In genomic region chr22:37906364-37907008, GRCh38 we compare ENCODE assay signal across 6 cellular contexts. TPM values are rescaled to one million over a fixed set of nuclear protein-coding genes. Genes with fewer than 3 reads are reported as not detected.
A peak's percentile ranks its signal among the peaks of the same experiment; 100 is the strongest.
DNase-seq lines count a peak whose midpoint lies in the region; ATAC-seq and TF ChIP-seq lines count a peak whose summit lies in the region.

No MANE protein-coding gene starts in this region.

- POLR2A ChIA-PET in OCI-LY7 (lab: Charles Lee), result interaction anchor here (1.4 to 1.5 kb wide), 2 partner anchors 10 kb away, joined by 4 to 8 read pairs; no protein-coding TSS in a partner anchor

- H4K20me1 ChIP-seq in OCI-LY7 (ENCODE audit: insufficient read depth, low read length), result no peaks in the 10 kb centered on the region

- H3K36me3 ChIP-seq in OCI-LY7 (ENCODE audit: insufficient read depth, low read length) (no peaks in the 10 kb centered on the region), psoas muscle (ENCODE audit: insufficient read depth in 1 of 2, low read depth in 1 of 2) (no peaks in the 10 kb centered on the region)

- H3K4me3 ChIP-seq in OCI-LY7 (ENCODE audit: low read depth, low read length, poor library complexity, severe bottlenecking), result peak overlapping the region; percentile 82
- peak overlapping the region; percentile 98 for H3K4me3 ChIP-seq in coronary artery
- H3K4me3 ChIP-seq in psoas muscle, result peak overlapping the region; percentile 71

- H3K27me3 ChIP-seq in psoas muscle (ENCODE audit: insufficient read depth in 3 of 3, low read length in 2 of 3), result no peaks in the 10 kb centered on the region

- DNase-seq in OCI-LY7 (ENCODE audit: low spot score) (peak; percentile 35), coronary artery (ENCODE audit: low spot score) (no peak), psoas muscle (peak; percentile 30 to 59), kidney glomerular epithelial cell (lab: John Stamatoyannopoulos, UW) (no peak), NCI-H1417 (lab: John Stamatoyannopoulos, UW) (no peak)

- TF ChIP-seq CTCF in OCI-LY7 (conservative IDR thresholded peaks at IDR 0.05; ENCODE audit: low read length) (no peak), coronary artery (IDR thresholded peaks at IDR 0.05) (no peak), psoas muscle (IDR thresholded peaks at IDR 0.05) (no peak)

- intact Hi-C loops in OCI-LY7 (cut with micrococcal nuclease; ENCODE audit: unreplicated experiment), result loop anchor here (1.0 to 2.0 kb wide), 2 partner anchors 28 to 58 kb away; no protein-coding TSS in a partner anchor
- intact Hi-C loops in psoas muscle (cut with DNase I), result loop anchor here in 1 of 2 donors (2.0 kb wide), 1 partner anchor 26 kb away; no protein-coding TSS in a partner anchor

- peak overlapping the region; percentile 21; the same call in 1 of the 2 replicates for H2AFZ ChIP-seq in OCI-LY7 (ENCODE audit: low read length)

- no peaks in the 10 kb centered on the region for H3K79me2 ChIP-seq in OCI-LY7 (ENCODE audit: insufficient read depth, low read depth, low read length)

- H3K4me2 ChIP-seq in OCI-LY7 (ENCODE audit: low read length), result peak overlapping the region; percentile 81

- peaks cover 17% of the 10 kb centered on the region for H3K4me1 ChIP-seq in OCI-LY7 (ENCODE audit: insufficient read depth, low read length, poor library complexity, severe bottlenecking)
- peaks cover 17% of the 10 kb centered on the region for H3K4me1 ChIP-seq in psoas muscle

- peak; percentile 40 for ATAC-seq in GM19438 (IDR thresholded peaks at IDR 0.05; ENCODE audit: low read depth, unreplicated experiment)
- peak in 3 of 4 donors; percentile 3 to 9 (median 3) for ATAC-seq in psoas muscle

- WGBS in psoas muscle, 3 donors, result 2 to 6% (median 3%) methylated on average over 25 to 75 of the region's 75 CpGs

- no peaks in the 10 kb centered on the region for H3K9me2 ChIP-seq in OCI-LY7 (ENCODE audit: insufficient read depth, low read length)

- no peak overlapping the region for H3K27ac ChIP-seq in OCI-LY7 (ENCODE audit: low read depth, low read length, poor library complexity, severe bottlenecking)
- peak overlapping the region; percentile 84 to 92 for H3K27ac ChIP-seq in coronary artery
- peak overlapping the region; percentile 77 for H3K27ac ChIP-seq in psoas muscle

- CTCF ChIA-PET in OCI-LY7 (lab: Charles Lee; ENCODE audit: unreplicated experiment), result interaction anchor here (0.8 to 1.4 kb wide), 3 partner anchors 8 to 12 kb away, joined by 3 to 5 read pairs (median 3); no protein-coding TSS in a partner anchor

- BruUV-seq in OCI-LY7 (replicated peaks; lab: Mats Ljungman, UMichigan), result no TSS peak

- no peaks in the 10 kb centered on the region for H3K9me3 ChIP-seq in OCI-LY7 (ENCODE audit: low read length)
- H3K9me3 ChIP-seq in psoas muscle, result no peaks in the 10 kb centered on the region

RNA-seq across cellular contexts. Expression of gene MICALL1, which starts 0.4 kb away (rescaled TPM):
- total RNA-seq in OCI-LY7 (2014; rRNA removed; shearing (Covaris generic)), result 18.3 and 18.5 TPM in 2 replicates
- 25.7 and 32.1 TPM in 2 replicates for total RNA-seq in OCI-LY7 (2022)
- total RNA-seq in psoas muscle, result 10 to 100 TPM; 16.4 to 24.7 (median 18.9) TPM
- polyA plus RNA-seq in psoas muscle, result 10 to 100 TPM; 10.3 to 16.9 (median 12.1) TPM

RNA-seq across cellular contexts. Expression of gene C22orf23, which starts 46.9 kb away (rescaled TPM):
- 0.90 and 1.2 TPM in 2 replicates for total RNA-seq in OCI-LY7 (2014; rRNA removed; shearing (Covaris generic))
- total RNA-seq in OCI-LY7 (2022), result 0.57 TPM in 1 of 2 replicates, not detected in the other
- total RNA-seq in psoas muscle, result under 1 TPM; 0.17 to 0.43 (median 0.20) TPM
- 1 to 10 TPM in 1 of 3 donors, under 1 TPM in 2; 0.36 to 1.2 (median 0.72) TPM for polyA plus RNA-seq in psoas muscle

RNA-seq across cellular contexts. Expression of gene POLR2F, which starts 47.0 kb away (rescaled TPM):
- total RNA-seq in OCI-LY7 (2014; rRNA removed; shearing (Covaris generic)), result 85.9 and 128 TPM in 2 replicates
- total RNA-seq in OCI-LY7 (2022) (63.5 and 71.2 TPM in 2 replicates), psoas muscle (10 to 100 TPM; 69.2 to 95.9 (median 88.4) TPM)
- 100 to 1,000 TPM; 215 to 280 (median 238) TPM for polyA plus RNA-seq in psoas muscle

RNA-seq across cellular contexts. Expression of gene EIF3L, which starts 57.3 kb away (rescaled TPM):
- total RNA-seq in OCI-LY7 (2014; rRNA removed; shearing (Covaris generic)), result 443 and 503 TPM in 2 replicates
- 596 and 649 TPM in 2 replicates for total RNA-seq in OCI-LY7 (2022)
- 100 to 1,000 TPM; 369 to 483 (median 441) TPM for total RNA-seq in psoas muscle
- 100 to 1,000 TPM; 265 to 327 (median 310) TPM for polyA plus RNA-seq in psoas muscle

Comparison
In these comparisons a context has a peak if more than half of its experiments do, and no peak if none do; other contexts are left out.
1. DNase-seq: peak in OCI-LY7 (single experiment) and psoas muscle (2 of 2); none in coronary artery (single experiment), kidney glomerular epithelial cell (single experiment) and NCI-H1417 (0 of 3).
2. Peak in every context shown above with its lines, with median percentiles within 50 percentile points of each other: H3K4me3 ChIP-seq.